ENCODE assay signal across 20 cellular contexts in the genomic region with DNA sequence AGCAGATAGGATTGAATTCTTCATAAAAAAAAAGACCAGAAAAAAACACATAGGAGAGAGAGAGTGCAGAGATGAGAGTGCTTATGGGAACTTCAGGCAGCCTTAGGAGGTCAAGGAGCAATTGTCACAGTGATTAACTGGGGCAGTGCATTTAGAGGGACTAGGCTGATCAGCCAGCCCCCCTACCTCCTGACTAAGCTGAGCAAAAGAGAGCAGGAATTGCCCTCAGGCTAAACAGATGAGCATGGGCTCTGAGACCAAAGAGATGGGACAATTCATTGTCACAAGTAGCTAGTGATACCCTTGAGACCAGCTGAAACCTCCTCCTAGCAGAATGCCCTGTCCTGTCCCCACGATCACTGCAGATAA.
DNase-seq lines count a peak whose midpoint lies in the region; ATAC-seq and TF ChIP-seq lines count a peak whose summit lies in the region.
"Had no signal": no experiment of that assay in that cellular context is flagged by ENCODE, and none has a peak within 500 bp of the region (broad histone marks: within the 10 kb centered on the region; RNA-seq: fewer than 3 reads in every experiment).

No MANE protein-coding gene starts in this region.

- no peaks in the 10 kb centered on the region for H3K36me3 ChIP-seq in neural progenitor cell
- H3K36me3 ChIP-seq: esophagus squamous epithelium had no signal

- H3K27ac ChIP-seq in neural progenitor cell, result no peak overlapping the region
- H3K27ac ChIP-seq: A549, esophagus squamous epithelium, hepatocyte had no signal

- no peaks in the 10 kb centered on the region for H3K27me3 Mint-ChIP-seq in activated CD4-positive, alpha-beta T cell treated with anti-CD3 and anti-CD28 coated beads for 36 hours
- no peaks in the 10 kb centered on the region for H3K27me3 Mint-ChIP-seq in brain
- peaks cover 2% of the 10 kb centered on the region for H3K27me3 Mint-ChIP-seq in neural progenitor cell (ENCODE audit: insufficient read depth, low read depth)

- peaks cover 14% of the 10 kb centered on the region for H3K4me1 ChIP-seq in neural progenitor cell
- H3K4me1 ChIP-seq: esophagus squamous epithelium had no signal

- no peak overlapping the region for H3K4me3 ChIP-seq in neural progenitor cell
- H3K4me3 ChIP-seq: A549, esophagus squamous epithelium, hepatocyte had no signal

- POLR2A ChIA-PET in activated CD4-positive, alpha-beta T cell treated with anti-CD3 and anti-CD28 coated beads for 36 hours (lab: Charles Lee), result no interaction called here

- CTCF ChIA-PET in activated CD4-positive, alpha-beta T cell treated with anti-CD3 and anti-CD28 coated beads for 36 hours (lab: Charles Lee), result interaction anchor here (0.9 kb wide), 1 partner anchor 123 kb away, joined by 4 read pairs; no protein-coding TSS in a partner anchor

- peaks cover 9% of the 10 kb centered on the region for H4K20me1 ChIP-seq in neural progenitor cell (ENCODE audit: low read depth)

- H2AFZ ChIP-seq in neural progenitor cell (replicated peaks), result no peak overlapping the region
- H2AFZ ChIP-seq: hepatocyte had no signal

- H3K27ac Mint-ChIP-seq in activated CD4-positive, alpha-beta T cell treated with anti-CD3 and anti-CD28 coated beads for 36 hours, result peak overlapping the region; percentile 35
- H3K27ac Mint-ChIP-seq in brain, result peak overlapping the region in 3 of 5 experiments; percentile 18 to 73 (median 29)
- H3K27ac Mint-ChIP-seq in neural progenitor cell, result peak overlapping the region; percentile 11

- H3K36me3 Mint-ChIP-seq in activated CD4-positive, alpha-beta T cell treated with anti-CD3 and anti-CD28 coated beads for 36 hours (ENCODE audit: low read depth), result peaks cover 17% of the 10 kb centered on the region
- H3K36me3 Mint-ChIP-seq in brain (peaks cover 9% of the 10 kb centered on the region), neural progenitor cell (no peaks in the 10 kb centered on the region)

- no peaks in the 10 kb centered on the region for H3K9me3 ChIP-seq in neural progenitor cell (ENCODE audit: low read depth)
- H3K9me3 ChIP-seq: A549, esophagus squamous epithelium had no signal

- no peak overlapping the region for H3K4me3 Mint-ChIP-seq in activated CD4-positive, alpha-beta T cell treated with anti-CD3 and anti-CD28 coated beads for 36 hours
- peak overlapping the region in 1 of 5 experiments; percentile 4 for H3K4me3 Mint-ChIP-seq in brain
- H3K4me3 Mint-ChIP-seq in neural progenitor cell, result peak overlapping the region; percentile 3

- no peak for ATAC-seq in activated CD4-positive, alpha-beta T cell treated with anti-CD3 and anti-CD28 coated beads for 36 hours
- ATAC-seq: A549, HCT116 had no signal

- no peak for DNase-seq in activated CD4-positive, alpha-beta T cell treated with anti-CD3 and anti-CD28 coated beads for 36 hours
- DNase-seq in activated CD4-positive, alpha-beta T cell treated with anti-CD3 and anti-CD28 coated beads, Interleukin-2, amount 50 U/mL, for 1 hour, result no peak
- DNase-seq in NCI-H345 (lab: John Stamatoyannopoulos, UW) (peak; percentile 31), neural progenitor cell (ENCODE audit: low spot score) (peak; percentile 74), UCSD-AML1 (lab: John Stamatoyannopoulos, UW; ENCODE audit: unreplicated experiment) (no peak)
- DNase-seq in activated CD8-positive, alpha-beta memory T cell treated with anti-CD3 and anti-CD28 coated beads, Interleukin-2, amount 50 U/mL, for 4 hours, result no peak
- DNase-seq in stimulated activated CD4-positive, alpha-beta T cell treated with anti-CD3 and anti-CD28 coated beads, Interleukin-4, amount 100 ng/mL, for 4 hours, result no peak
- DNase-seq: activated CD4-positive, CD25-positive, alpha-beta regulatory T cell treated with anti-CD3 and anti-CD28 coated beads, Interleukin-2, amount 50 U/mL, for 72 hours; anterior cingulate cortex; cortex of kidney; esophagus squamous epithelium; Kasumi-1; NCI-H2029 treated with DMSO at 0.1 percent for 48 hours; occipital lobe; OCI-M1; T-helper 1 cell had no signal

- TF ChIP-seq CTCF in brain (conservative IDR thresholded peaks at IDR 0.05) (no peak), neural progenitor cell (IDR thresholded peaks at IDR 0.05) (no peak)

- no peaks in the 10 kb centered on the region for H3K27me3 ChIP-seq in neural progenitor cell
- H3K27me3 ChIP-seq: esophagus squamous epithelium, hepatocyte had no signal

- H3K4me1 Mint-ChIP-seq in activated CD4-positive, alpha-beta T cell treated with anti-CD3 and anti-CD28 coated beads for 36 hours, result peaks cover 30% of the 10 kb centered on the region
- H3K4me1 Mint-ChIP-seq in brain (peaks cover 18% of the 10 kb centered on the region), neural progenitor cell (peaks cover 19% of the 10 kb centered on the region)

- H3F3A ChIP-seq in neural progenitor cell (ENCODE audit: low read depth), result peaks cover 10% of the 10 kb centered on the region

- intact Hi-C loops in activated CD4-positive, alpha-beta T cell treated with anti-CD3 and anti-CD28 coated beads for 36 hours (cut with DNase I, micrococcal nuclease), result no loop called here

- peaks cover 11% of the 10 kb centered on the region for H3K9me3 Mint-ChIP-seq in activated CD4-positive, alpha-beta T cell treated with anti-CD3 and anti-CD28 coated beads for 36 hours (ENCODE audit: low read depth)
- peaks cover 7 to 29% (median 18%) of the 10 kb centered on the region in 5 experiments for H3K9me3 Mint-ChIP-seq in brain
- peaks cover 6% of the 10 kb centered on the region for H3K9me3 Mint-ChIP-seq in neural progenitor cell

- no peaks in the 10 kb centered on the region for H3K79me2 ChIP-seq in neural progenitor cell (ENCODE audit: low read depth)
- H3K79me2 ChIP-seq: hepatocyte had no signal

- no peak overlapping the region for H3K9ac ChIP-seq in neural progenitor cell

- peak overlapping the region; percentile 24 for H3K4me2 ChIP-seq in neural progenitor cell
- H3K4me2 ChIP-seq: A549, hepatocyte had no signal

Comparison
In these comparisons a context has a peak if more than half of its experiments do, and no peak if none do; other contexts are left out.
1. DNase-seq: peak in NCI-H345 (single experiment) and neural progenitor cell (single experiment); none in activated CD4-positive, alpha-beta T cell treated with anti-CD3 and anti-CD28 coated beads for 36 hours (single experiment), activated CD4-positive, alpha-beta T cell treated with anti-CD3 and anti-CD28 coated beads, Interleukin-2, amount 50 U/mL, for 1 hour (single experiment), activated CD8-positive, alpha-beta memory T cell treated with anti-CD3 and anti-CD28 coated beads, Interleukin-2, amount 50 U/mL, for 4 hours (single experiment), stimulated activated CD4-positive, alpha-beta T cell treated with anti-CD3 and anti-CD28 coated beads, Interleukin-4, amount 100 ng/mL, for 4 hours (0 of 2) and UCSD-AML1 (single experiment).
2. Peak in every context shown above with its lines, with median percentiles within 50 percentile points of each other: H3K27ac Mint-ChIP-seq.